9 cellular contexts compared by ENCODE assay signal in genomic region chr5:67221487-67222242, GRCh38. TPM values are rescaled to one million over a fixed set of nuclear protein-coding genes. Genes with fewer than 3 reads are reported as not detected.
A peak's percentile ranks its signal among the peaks of the same experiment; 100 is the strongest.
DNase-seq lines count a peak whose midpoint lies in the region; ATAC-seq, FAIRE-seq and TF ChIP-seq lines count a peak whose summit lies in the region.
"Had no signal": no experiment of that assay in that cellular context is flagged by ENCODE, and none has a peak within 500 bp of the region (broad histone marks: within the 10 kb centered on the region; RNA-seq: fewer than 3 reads in every experiment).

No MANE protein-coding gene starts in this region.

- H3K27ac ChIP-seq in astrocyte (ENCODE audit: low read depth, low read length) (no peak overlapping the region), aorta (ENCODE audit: low read depth in 1 of 2, low read length in 2 of 2) (no peak overlapping the region), SJCRH30 (no peak overlapping the region)

- no peak for TF ChIP-seq CTCF in astrocyte (IDR thresholded peaks at IDR 0.05; ENCODE audit: insufficient read depth, low read depth, low read length)

- no peak overlapping the region for H2AFZ ChIP-seq in astrocyte (ENCODE audit: low read depth, low read length)

- H3K4me1 Mint-ChIP-seq in astrocyte (ENCODE audit: low read depth, unreplicated experiment), result peaks cover 3% of the 10 kb centered on the region

- H3K4me3 ChIP-seq in astrocyte (ENCODE audit: insufficient read depth, low read depth, low read length) (no peak overlapping the region), aorta (ENCODE audit: low read length in 2 of 2) (no peak overlapping the region), SJCRH30 (no peak overlapping the region)

- no peaks in the 10 kb centered on the region for H4K20me1 ChIP-seq in astrocyte (ENCODE audit: insufficient read depth, low read length)

- DNase-seq in MV-4-11 (lab: John Stamatoyannopoulos, UW), result peak; percentile 71
- DNase-seq in astrocyte (ENCODE audit: low read depth), result no peak
- no peak for DNase-seq in aorta
- no peak for DNase-seq in SJCRH30
- no peak for DNase-seq in NCI-H1092 (lab: John Stamatoyannopoulos, UW)
- DNase-seq in NCI-H187 treated with DMSO at 0.1 percent for 48 hours (lab: John Stamatoyannopoulos, UW), result no peak

- H3K36me3 Mint-ChIP-seq in astrocyte (ENCODE audit: low read depth, unreplicated experiment), result no peaks in the 10 kb centered on the region

- H3K9me3 ChIP-seq in astrocyte (ENCODE audit: insufficient read depth, low read depth, low read length) (no peaks in the 10 kb centered on the region), aorta (ENCODE audit: control insufficient read depth, low read length) (no peaks in the 10 kb centered on the region), SJCRH30 (replicated peaks) (no peaks in the 10 kb centered on the region)

- WGBS in aorta, 2 donors, result 89% methylated on average over 9 of the region's 9 CpGs

- H3K36me3 ChIP-seq in astrocyte (ENCODE audit: insufficient read depth, low read length), result no peaks in the 10 kb centered on the region
- H3K36me3 ChIP-seq in aorta (ENCODE audit: control insufficient read depth in 1 of 2, insufficient read depth in 2 of 2, low read length in 1 of 2), result no peaks in the 10 kb centered on the region
- no peaks in the 10 kb centered on the region for H3K36me3 ChIP-seq in SJCRH30

- ATAC-seq in GM18520 (IDR thresholded peaks at IDR 0.05; ENCODE audit: unreplicated experiment) (peak; percentile 89), GM21825 (IDR thresholded peaks at IDR 0.05; ENCODE audit: unreplicated experiment) (peak; percentile 94), aorta (ENCODE audit: low FRiP score) (peak; percentile 36)

- H3K27me3 ChIP-seq in astrocyte (ENCODE audit: insufficient read depth, low read length) (no peaks in the 10 kb centered on the region), aorta (ENCODE audit: control insufficient read depth in 1 of 2, insufficient read depth in 2 of 2, low read length in 1 of 2) (no peaks in the 10 kb centered on the region), SJCRH30 (no peaks in the 10 kb centered on the region)

- intact Hi-C loops in aorta (cut with DNase I), result no loop called here

- no peaks in the 10 kb centered on the region for H3K79me2 ChIP-seq in astrocyte (ENCODE audit: insufficient read depth, low read length)

- no peak overlapping the region for H3K4me3 Mint-ChIP-seq in astrocyte (ENCODE audit: unreplicated experiment)

- no peaks in the 10 kb centered on the region for H3K4me1 ChIP-seq in astrocyte (ENCODE audit: insufficient read depth, low read length)
- H3K4me1 ChIP-seq in aorta (ENCODE audit: control insufficient read depth in 1 of 2, insufficient read depth in 2 of 2, low read length in 2 of 2), result no peaks in the 10 kb centered on the region
- H3K4me1 ChIP-seq in SJCRH30, result no peaks in the 10 kb centered on the region

- no peak overlapping the region for H3K9ac ChIP-seq in astrocyte (ENCODE audit: low read length)

- peaks cover 3% of the 10 kb centered on the region for H3K9me3 Mint-ChIP-seq in astrocyte (ENCODE audit: unreplicated experiment)

- FAIRE-seq in astrocyte (lab: Jason Lieb, UNC), result no peak

- peak overlapping the region; percentile 13 for H3K27ac Mint-ChIP-seq in astrocyte (ENCODE audit: unreplicated experiment)

- no peak overlapping the region for H3K4me2 ChIP-seq in astrocyte (ENCODE audit: low read length)

- no peaks in the 10 kb centered on the region for H3K27me3 Mint-ChIP-seq in astrocyte (ENCODE audit: low read depth, unreplicated experiment)

RNA-seq across cellular contexts. Expression of gene CD180, which starts 25.1 kb away (rescaled TPM):
- total RNA-seq in astrocyte (not detected in 2 replicates), aorta (1 to 10 TPM; 1.6 to 3.0 TPM)
- polyA plus RNA-seq in aorta, result 1 to 10 TPM in 1 of 2 donors, under 1 TPM in 1; 0.18 to 1.4 TPM
- not detected in 2 replicates for total RNA-seq in SJCRH30 (2014; rRNA removed; shearing (Covaris generic))
- total RNA-seq: epithelial cell of proximal tubule had no signal

Comparison
In these comparisons a context has a peak if more than half of its experiments do, and no peak if none do; other contexts are left out.
1. ATAC-seq: peak in every context shown above with its lines; median percentile 94 in GM21825; 89 in GM18520; 36 in aorta.